In the genomic region with DNA sequence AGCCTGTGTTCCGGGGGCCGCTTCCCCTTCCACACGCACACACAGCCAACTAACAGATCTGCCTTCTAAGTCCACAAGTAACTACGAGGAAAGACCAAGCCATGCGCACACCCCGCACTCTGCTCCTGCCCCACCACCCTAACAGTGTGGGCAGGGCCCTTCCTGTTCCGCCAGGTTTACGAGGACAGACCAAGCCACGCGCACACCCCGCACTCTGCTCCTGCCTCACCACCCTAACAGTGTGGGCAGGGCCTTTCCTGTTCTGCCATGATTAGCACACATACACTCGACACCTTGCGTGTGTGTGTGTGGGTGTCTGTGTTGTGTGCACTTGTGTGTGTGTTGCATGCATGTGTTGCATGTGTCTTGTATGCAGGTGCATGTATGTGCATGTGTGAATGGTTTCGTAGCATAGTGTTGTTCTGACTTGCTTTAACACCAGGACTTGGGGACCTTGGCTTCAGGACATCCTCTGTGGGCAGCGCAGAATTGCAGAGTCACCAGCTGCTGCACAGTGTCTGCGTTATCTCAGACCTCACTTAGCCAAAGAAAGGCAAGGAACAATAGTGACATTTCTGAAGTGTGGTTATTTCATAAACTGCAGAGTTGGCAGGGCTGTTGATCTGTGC, we compare ENCODE assay signal across 1 cellular context.
TF ChIP-seq lines count a peak whose summit lies in the region.

No MANE protein-coding gene starts in this region.

TF ChIP-seq in K562, 482 proteins besides CTCF, POLR2A, EP300 and RAD21 (continued from another document):
- TF ChIP-seq FIP1L1 (IDR thresholded peaks at IDR 0.05; ENCODE audit: low read depth, low read length, poor library complexity, severe bottlenecking) (no peak), CREBBP (IDR thresholded peaks at IDR 0.05; ENCODE audit: low read depth, low read length) (no peak), MCM5 (IDR thresholded peaks at IDR 0.05; ENCODE audit: low read depth) (no peak), ZNF431 (CRISPR knock-in tag; IDR thresholded peaks at IDR 0.05) (peak; percentile 35; the same call in 1 of the 2 replicates), DPF2 (IDR thresholded peaks at IDR 0.05) (peak; percentile 70), BRCA1 (IDR thresholded peaks at IDR 0.05) (no peak), BRCA1 (CRISPR knock-in tag; IDR thresholded peaks at IDR 0.05) (no peak), ZNF24 (IDR thresholded peaks at IDR 0.05) (no peak), MYBL2 (IDR thresholded peaks at IDR 0.05; ENCODE audit: low read depth) (no peak), MYBL2 (CRISPR knock-in tag; IDR thresholded peaks at IDR 0.05; ENCODE audit: borderline replicate concordance) (no peak), SAFB (IDR thresholded peaks at IDR 0.05; ENCODE audit: borderline replicate concordance, low read depth, low read length) (no peak), ELF4 (CRISPR knock-in tag; IDR thresholded peaks at IDR 0.05) (0 out of 2 replicates have a peak, but pooled peaks have one; percentile 13), ELF2 (CRISPR knock-in tag; IDR thresholded peaks at IDR 0.05) (no peak), CTBP1 (IDR thresholded peaks at IDR 0.05; ENCODE audit: borderline replicate concordance) (peak; percentile 74; the same call in 1 of the 2 replicates), MBD2 (IDR thresholded peaks at IDR 0.05; ENCODE audit: borderline replicate concordance, low read depth) (no peak), KDM1A (IDR thresholded peaks at IDR 0.05) (no peak), ZNF696 (CRISPR knock-in tag; conservative IDR thresholded peaks at IDR 0.05) (no peak), NRF1 (conservative IDR thresholded peaks at IDR 0.05 in 1 of 2, IDR thresholded peaks at IDR 0.05 in 1 of 2) (peak in 1 of 2 experiments; percentile 24; a peak in 1 of 4 replicates), ZNF644 (tag; IDR thresholded peaks at IDR 0.05; ENCODE audit: low read depth) (no peak), ZFP36 (IDR thresholded peaks at IDR 0.05; ENCODE audit: low read depth, low read length, partially characterized antibody) (no peak), ZNF134 (CRISPR knock-in tag; conservative IDR thresholded peaks at IDR 0.05) (no peak), MTA3 (IDR thresholded peaks at IDR 0.05; ENCODE audit: borderline replicate concordance) (0 out of 2 replicates have a peak, but pooled peaks have one; percentile 26), CHCHD3 (CRISPR knock-in tag; IDR thresholded peaks at IDR 0.05) (no peak), ZBTB7A (IDR thresholded peaks at IDR 0.05; ENCODE audit: borderline replicate concordance, control insufficient read depth, low read depth, low read length) (no peak), RHOXF2B (CRISPR knock-in tag; conservative IDR thresholded peaks at IDR 0.05) (no peak), NFATC3 (IDR thresholded peaks at IDR 0.05) (no peak), ZNF133 (CRISPR knock-in tag; IDR thresholded peaks at IDR 0.05) (no peak), PHB (CRISPR knock-in tag; IDR thresholded peaks at IDR 0.05) (no peak), OTX1 (CRISPR knock-in tag; IDR thresholded peaks at IDR 0.05) (no peak), LARP7 (IDR thresholded peaks at IDR 0.05) (no peak), RNF2 (IDR thresholded peaks at IDR 0.05) (no peak), ZNF143 (CRISPR knock-in tag; IDR thresholded peaks at IDR 0.05) (no peak), SMAD3 (CRISPR knock-in tag; conservative IDR thresholded peaks at IDR 0.05) (no peak), MED1 (CRISPR knock-in tag; IDR thresholded peaks at IDR 0.05; ENCODE audit: borderline replicate concordance) (no peak), ZNF75A (CRISPR knock-in tag; IDR thresholded peaks at IDR 0.05) (no peak), PRMT5 (CRISPR knock-in tag; IDR thresholded peaks at IDR 0.05) (no peak), CREB1 (IDR thresholded peaks at IDR 0.05) (no peak), CREB1 (CRISPR knock-in tag; IDR thresholded peaks at IDR 0.05) (peak; percentile 11; the same call in 1 of the 2 replicates), SIN3B (IDR thresholded peaks at IDR 0.05; ENCODE audit: low read depth) (no peak), MEIS2 (IDR thresholded peaks at IDR 0.05; ENCODE audit: partially characterized antibody) (peak; percentile 21), KDM4B (IDR thresholded peaks at IDR 0.05; ENCODE audit: borderline replicate concordance in 2 of 2, low read depth in 1 of 2) (no peak), ARNT (IDR thresholded peaks at IDR 0.05) (peak in 1 of 2 experiments; percentile 27; a peak in 1 of 4 replicates), TBP (optimal IDR thresholded peaks at IDR 0.05; ENCODE audit: low read depth, low read length) (no peak), FOXJ2 (tag; IDR thresholded peaks at IDR 0.05) (no peak), C11orf30 (IDR thresholded peaks at IDR 0.05; ENCODE audit: low read depth) (peak; percentile 95), ZKSCAN8 (CRISPR knock-in tag; IDR thresholded peaks at IDR 0.05) (no peak), TEAD1 (CRISPR knock-in tag; IDR thresholded peaks at IDR 0.05) (0 out of 4 replicates have a peak, but pooled peaks of 1 of the 2 experiments have one; percentile 23), TEAD4 (IDR thresholded peaks at IDR 0.05; ENCODE audit: low read length) (peak; percentile 44; the same call in 1 of the 2 replicates), TEAD4 (CRISPR knock-in tag; IDR thresholded peaks at IDR 0.05; ENCODE audit: borderline replicate concordance) (no peak), ZNF324 (CRISPR knock-in tag; IDR thresholded peaks at IDR 0.05) (no peak), RBFOX2 (IDR thresholded peaks at IDR 0.05; ENCODE audit: low read depth, low read length) (no peak), NBN (IDR thresholded peaks at IDR 0.05; ENCODE audit: low read depth) (no peak), NR2C1 (IDR thresholded peaks at IDR 0.05) (no peak), NR2C1 (tag; IDR thresholded peaks at IDR 0.05) (no peak), ZKSCAN1 (IDR thresholded peaks at IDR 0.05; ENCODE audit: low read depth, low read length) (no peak), ZNF253 (CRISPR knock-in tag; conservative IDR thresholded peaks at IDR 0.05) (no peak), HDGF (IDR thresholded peaks at IDR 0.05) (no peak), NFE2 (IDR thresholded peaks at IDR 0.05; ENCODE audit: low read depth) (peak; percentile 96), ARID2 (IDR thresholded peaks at IDR 0.05) (0 out of 2 replicates have a peak, but pooled peaks have one; percentile 10)
- TF ChIP-seq, protein P1, sequence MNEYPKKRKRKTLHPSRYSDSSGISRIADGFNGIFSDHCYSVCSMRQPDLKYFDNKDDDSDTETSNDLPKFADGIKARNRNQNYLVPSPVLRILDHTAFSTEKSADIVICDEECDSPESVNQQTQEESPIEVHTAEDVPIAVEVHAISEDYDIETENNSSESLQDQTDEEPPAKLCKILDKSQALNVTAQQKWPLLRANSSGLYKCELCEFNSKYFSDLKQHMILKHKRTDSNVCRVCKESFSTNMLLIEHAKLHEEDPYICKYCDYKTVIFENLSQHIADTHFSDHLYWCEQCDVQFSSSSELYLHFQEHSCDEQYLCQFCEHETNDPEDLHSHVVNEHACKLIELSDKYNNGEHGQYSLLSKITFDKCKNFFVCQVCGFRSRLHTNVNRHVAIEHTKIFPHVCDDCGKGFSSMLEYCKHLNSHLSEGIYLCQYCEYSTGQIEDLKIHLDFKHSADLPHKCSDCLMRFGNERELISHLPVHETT (CRISPR knock-in tag; conservative IDR thresholded peaks at IDR 0.05 in 1 of 2, IDR thresholded peaks at IDR 0.05 in 1 of 2), result 0 out of 4 replicates have a peak, but pooled peaks of 1 of the 2 experiments have one; percentile 24
- TF ChIP-seq, protein P2, sequence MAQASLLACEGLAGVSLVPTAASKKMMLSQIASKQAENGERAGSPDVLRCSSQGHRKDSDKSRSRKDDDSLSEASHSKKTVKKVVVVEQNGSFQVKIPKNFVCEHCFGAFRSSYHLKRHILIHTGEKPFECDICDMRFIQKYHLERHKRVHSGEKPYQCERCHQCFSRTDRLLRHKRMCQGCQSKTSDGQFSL (CRISPR knock-in tag; IDR thresholded peaks at IDR 0.05), result 0 out of 2 replicates have a peak, but pooled peaks have one; percentile 36
- TF ChIP-seq, protein P2 (tag; IDR thresholded peaks at IDR 0.05), result no peak
- TF ChIP-seq, protein P3, sequence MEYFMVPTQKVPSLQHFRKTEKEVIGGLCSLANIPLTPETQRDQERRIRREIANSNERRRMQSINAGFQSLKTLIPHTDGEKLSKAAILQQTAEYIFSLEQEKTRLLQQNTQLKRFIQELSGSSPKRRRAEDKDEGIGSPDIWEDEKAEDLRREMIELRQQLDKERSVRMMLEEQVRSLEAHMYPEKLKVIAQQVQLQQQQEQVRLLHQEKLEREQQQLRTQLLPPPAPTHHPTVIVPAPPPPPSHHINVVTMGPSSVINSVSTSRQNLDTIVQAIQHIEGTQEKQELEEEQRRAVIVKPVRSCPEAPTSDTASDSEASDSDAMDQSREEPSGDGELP (CRISPR knock-in tag; IDR thresholded peaks at IDR 0.05; ENCODE audit: borderline replicate concordance), result peak; percentile 80
- TF ChIP-seq, protein P4, sequence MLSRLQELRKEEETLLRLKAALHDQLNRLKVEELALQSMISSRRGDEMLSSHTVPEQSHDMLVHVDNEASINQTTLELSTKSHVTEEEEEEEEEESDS (CRISPR knock-in tag; IDR thresholded peaks at IDR 0.05), result no peak
- TF ChIP-seq, protein P5, sequence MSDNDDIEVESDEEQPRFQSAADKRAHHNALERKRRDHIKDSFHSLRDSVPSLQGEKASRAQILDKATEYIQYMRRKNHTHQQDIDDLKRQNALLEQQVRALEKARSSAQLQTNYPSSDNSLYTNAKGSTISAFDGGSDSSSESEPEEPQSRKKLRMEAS (CRISPR knock-in tag; IDR thresholded peaks at IDR 0.05), result peak; percentile 43; the same call in 1 of the 2 replicates
- TF ChIP-seq, protein P6, sequence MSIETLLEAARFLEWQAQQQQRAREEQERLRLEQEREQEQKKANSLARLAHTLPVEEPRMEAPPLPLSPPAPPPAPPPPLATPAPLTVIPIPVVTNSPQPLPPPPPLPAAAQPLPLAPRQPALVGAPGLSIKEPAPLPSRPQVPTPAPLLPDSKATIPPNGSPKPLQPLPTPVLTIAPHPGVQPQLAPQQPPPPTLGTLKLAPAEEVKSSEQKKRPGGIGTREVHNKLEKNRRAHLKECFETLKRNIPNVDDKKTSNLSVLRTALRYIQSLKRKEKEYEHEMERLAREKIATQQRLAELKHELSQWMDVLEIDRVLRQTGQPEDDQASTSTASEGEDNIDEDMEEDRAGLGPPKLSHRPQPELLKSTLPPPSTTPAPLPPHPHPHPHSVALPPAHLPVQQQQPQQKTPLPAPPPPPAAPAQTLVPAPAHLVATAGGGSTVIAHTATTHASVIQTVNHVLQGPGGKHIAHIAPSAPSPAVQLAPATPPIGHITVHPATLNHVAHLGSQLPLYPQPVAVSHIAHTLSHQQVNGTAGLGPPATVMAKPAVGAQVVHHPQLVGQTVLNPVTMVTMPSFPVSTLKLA (conservative IDR thresholded peaks at IDR 0.05), result no peak
- TF ChIP-seq, protein P7, sequence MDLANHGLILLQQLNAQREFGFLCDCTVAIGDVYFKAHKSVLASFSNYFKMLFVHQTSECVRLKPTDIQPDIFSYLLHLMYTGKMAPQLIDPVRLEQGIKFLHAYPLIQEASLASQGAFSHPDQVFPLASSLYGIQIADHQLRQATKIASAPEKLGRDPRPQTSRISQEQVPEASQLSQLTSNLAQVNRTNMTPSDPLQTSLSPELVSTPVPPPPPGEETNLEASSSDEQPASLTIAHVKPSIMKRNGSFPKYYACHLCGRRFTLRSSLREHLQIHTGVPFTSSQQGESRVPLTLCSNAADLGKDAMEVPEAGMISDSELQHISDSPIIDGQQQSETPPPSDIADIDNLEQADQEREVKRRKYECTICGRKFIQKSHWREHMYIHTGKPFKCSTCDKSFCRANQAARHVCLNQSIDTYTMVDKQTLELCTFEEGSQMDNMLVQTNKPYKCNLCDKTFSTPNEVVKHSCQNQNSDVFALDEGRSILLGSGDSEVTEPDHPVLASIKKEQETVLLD (IDR thresholded peaks at IDR 0.05), result 0 out of 2 replicates have a peak, but pooled peaks have one; percentile 46
- TF ChIP-seq, protein P8, sequence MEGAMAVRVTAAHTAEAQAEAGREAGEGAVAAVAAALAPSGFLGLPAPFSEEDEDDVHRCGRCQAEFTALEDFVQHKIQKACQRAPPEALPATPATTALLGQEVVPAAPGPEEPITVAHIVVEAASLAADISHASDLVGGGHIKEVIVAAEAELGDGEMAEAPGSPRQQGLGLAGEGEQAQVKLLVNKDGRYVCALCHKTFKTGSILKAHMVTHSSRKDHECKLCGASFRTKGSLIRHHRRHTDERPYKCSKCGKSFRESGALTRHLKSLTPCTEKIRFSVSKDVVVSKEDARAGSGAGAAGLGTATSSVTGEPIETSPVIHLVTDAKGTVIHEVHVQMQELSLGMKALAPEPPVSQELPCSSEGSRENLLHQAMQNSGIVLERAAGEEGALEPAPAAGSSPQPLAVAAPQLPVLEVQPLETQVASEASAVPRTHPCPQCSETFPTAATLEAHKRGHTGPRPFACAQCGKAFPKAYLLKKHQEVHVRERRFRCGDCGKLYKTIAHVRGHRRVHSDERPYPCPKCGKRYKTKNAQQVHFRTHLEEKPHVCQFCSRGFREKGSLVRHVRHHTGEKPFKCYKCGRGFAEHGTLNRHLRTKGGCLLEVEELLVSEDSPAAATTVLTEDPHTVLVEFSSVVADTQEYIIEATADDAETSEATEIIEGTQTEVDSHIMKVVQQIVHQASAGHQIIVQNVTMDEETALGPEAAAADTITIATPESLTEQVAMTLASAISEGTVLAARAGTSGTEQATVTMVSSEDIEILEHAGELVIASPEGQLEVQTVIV (CRISPR knock-in tag; IDR thresholded peaks at IDR 0.05; ENCODE audit: borderline replicate concordance), result no peak
- TF ChIP-seq, protein P9, sequence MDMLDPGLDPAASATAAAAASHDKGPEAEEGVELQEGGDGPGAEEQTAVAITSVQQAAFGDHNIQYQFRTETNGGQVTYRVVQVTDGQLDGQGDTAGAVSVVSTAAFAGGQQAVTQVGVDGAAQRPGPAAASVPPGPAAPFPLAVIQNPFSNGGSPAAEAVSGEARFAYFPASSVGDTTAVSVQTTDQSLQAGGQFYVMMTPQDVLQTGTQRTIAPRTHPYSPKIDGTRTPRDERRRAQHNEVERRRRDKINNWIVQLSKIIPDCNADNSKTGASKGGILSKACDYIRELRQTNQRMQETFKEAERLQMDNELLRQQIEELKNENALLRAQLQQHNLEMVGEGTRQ (CRISPR knock-in tag; IDR thresholded peaks at IDR 0.05), result no peak
